In the genomic region with DNA sequence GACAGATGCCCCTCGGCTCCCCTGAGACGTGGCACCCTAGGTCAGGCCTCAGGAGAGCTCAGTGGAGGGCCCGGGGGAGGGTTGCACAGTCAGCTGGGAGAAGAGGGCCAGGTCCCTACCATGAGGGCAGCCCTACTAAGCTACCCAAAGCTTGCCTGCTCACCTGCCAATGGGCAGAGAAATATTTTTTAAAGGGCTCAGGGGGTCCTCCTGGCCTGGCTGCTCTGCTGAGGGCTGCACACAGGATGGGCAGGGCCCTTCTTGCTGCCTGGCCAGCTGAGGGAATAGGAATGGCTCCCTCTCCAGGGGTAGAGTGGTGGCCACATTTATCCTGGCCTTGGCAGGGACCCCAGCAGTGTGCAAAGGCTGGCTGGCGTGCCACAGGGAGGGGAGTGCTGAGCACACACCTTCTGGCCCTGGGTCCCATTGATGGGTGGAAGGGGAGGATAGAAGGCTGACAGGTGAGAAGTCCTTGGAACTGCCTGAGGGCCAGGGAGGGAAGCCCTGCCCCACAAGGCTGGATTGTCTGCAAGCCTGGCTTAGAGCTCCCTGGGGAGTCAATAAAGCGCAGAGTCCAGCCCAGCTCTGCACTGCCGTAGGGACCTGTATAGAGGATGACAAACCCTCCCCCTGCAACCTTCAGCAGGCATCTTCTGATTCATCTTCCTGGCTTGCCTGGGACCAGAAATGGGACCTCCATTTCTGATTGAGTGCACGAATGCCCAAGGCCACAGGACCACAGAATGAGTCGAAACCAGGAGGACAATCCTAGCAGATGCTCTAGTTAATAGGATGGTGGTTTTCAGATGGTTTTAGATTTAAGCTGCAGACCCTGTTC, we compare ENCODE assay signal across 10 cellular contexts.
A peak's percentile ranks its signal among the peaks of the same experiment; 100 is the strongest.
DNase-seq lines count a peak whose midpoint lies in the region; ATAC-seq and TF ChIP-seq lines count a peak whose summit lies in the region.
"Had no signal": no experiment of that assay in that cellular context is flagged by ENCODE, and none has a peak within 500 bp of the region (broad histone marks: within the 10 kb centered on the region; RNA-seq: fewer than 3 reads in every experiment).

No MANE protein-coding gene starts in this region.

- H3K27me3 ChIP-seq in DND-41 (ENCODE audit: insufficient read depth, low read length, poor library complexity) (no peaks in the 10 kb centered on the region), foreskin keratinocyte (peaks cover 36% of the 10 kb centered on the region)
- H3K27me3 ChIP-seq: neural progenitor cell had no signal

- H2AFZ ChIP-seq in DND-41 (ENCODE audit: low read depth, low read length) = no peak overlapping the region
- H2AFZ ChIP-seq: neural progenitor cell had no signal

- no peak overlapping the region for H3K9ac ChIP-seq in DND-41 (ENCODE audit: low read depth, low read length)
- H3K9ac ChIP-seq: neural progenitor cell had no signal

- H3K4me1 ChIP-seq in DND-41 (ENCODE audit: insufficient read depth, low read length) = peaks cover 11% of the 10 kb centered on the region
- H3K4me1 ChIP-seq in foreskin keratinocyte = no peaks in the 10 kb centered on the region

- no peak for ATAC-seq in DND-41 (ENCODE audit: insufficient read depth, low read depth)
- ATAC-seq in HG02759 (IDR thresholded peaks at IDR 0.05; ENCODE audit: unreplicated experiment) = no peak
- ATAC-seq in HG03460 (IDR thresholded peaks at IDR 0.05; ENCODE audit: unreplicated experiment) = no peak
- ATAC-seq in HG02798 (IDR thresholded peaks at IDR 0.05; ENCODE audit: poor library complexity, unreplicated experiment) = no peak
- no peak for ATAC-seq in foreskin keratinocyte

- H3K27ac ChIP-seq in DND-41 (ENCODE audit: low read length) (peak overlapping the region; percentile 65), foreskin keratinocyte (no peak overlapping the region)
- H3K27ac ChIP-seq: neural progenitor cell had no signal

- H3K79me2 ChIP-seq in DND-41 (ENCODE audit: insufficient read depth, low read length) = no peaks in the 10 kb centered on the region

- H3K36me3 ChIP-seq in DND-41 (ENCODE audit: insufficient read depth, low read length) = peaks cover 80% of the 10 kb centered on the region
- H3K36me3 ChIP-seq: neural progenitor cell had no signal

- no peaks in the 10 kb centered on the region; the same call in 1 of the 2 replicates for H4K20me1 ChIP-seq in DND-41 (ENCODE audit: insufficient read depth, low read length)

- no peak overlapping the region for H3K4me2 ChIP-seq in DND-41 (ENCODE audit: insufficient read depth, low read length)

- TF ChIP-seq CTCF in AG10803 (conservative IDR thresholded peaks at IDR 0.05; ENCODE audit: low read length) (no peak), DND-41 (IDR thresholded peaks at IDR 0.05; ENCODE audit: borderline replicate concordance, extremely low read depth, low read length, poor library complexity, severe bottlenecking) (no peak), foreskin keratinocyte (conservative IDR thresholded peaks at IDR 0.05) (no peak)

- DNase-seq in AG10803 (ENCODE audit: low read depth) (peak; percentile 21), DND-41 (no peak), NCI-H69 (lab: John Stamatoyannopoulos, UW) (peak; percentile 99), glomerular visceral epithelial cell (ENCODE audit: extremely low spot score) (peak; percentile 33), foreskin keratinocyte (no peak)
- DNase-seq: stimulated activated CD4-positive, alpha-beta T cell treated with anti-CD3 and anti-CD28 coated beads, Interleukin-4, amount 100 ng/mL, for 24 hours had no signal

- H3K4me3 ChIP-seq in AG10803 (ENCODE audit: low read length) = no peak overlapping the region
- no peak overlapping the region for H3K4me3 ChIP-seq in DND-41 (ENCODE audit: low read depth in 1 of 2, low read length in 2 of 2)
- H3K4me3 ChIP-seq: neural progenitor cell had no signal

- H3K9me3 ChIP-seq in DND-41 (ENCODE audit: insufficient read depth, low read length, severe bottlenecking) = no peaks in the 10 kb centered on the region

Comparison
In these comparisons a context has a peak if more than half of its experiments do, and no peak if none do; other contexts are left out.
1. DNase-seq: peak in AG10803 (single experiment), NCI-H69 (single experiment) and glomerular visceral epithelial cell (single experiment); none in DND-41 (single experiment) and foreskin keratinocyte (0 of 2).